8 cellular contexts compared by ENCODE assay signal in the genomic region with DNA sequence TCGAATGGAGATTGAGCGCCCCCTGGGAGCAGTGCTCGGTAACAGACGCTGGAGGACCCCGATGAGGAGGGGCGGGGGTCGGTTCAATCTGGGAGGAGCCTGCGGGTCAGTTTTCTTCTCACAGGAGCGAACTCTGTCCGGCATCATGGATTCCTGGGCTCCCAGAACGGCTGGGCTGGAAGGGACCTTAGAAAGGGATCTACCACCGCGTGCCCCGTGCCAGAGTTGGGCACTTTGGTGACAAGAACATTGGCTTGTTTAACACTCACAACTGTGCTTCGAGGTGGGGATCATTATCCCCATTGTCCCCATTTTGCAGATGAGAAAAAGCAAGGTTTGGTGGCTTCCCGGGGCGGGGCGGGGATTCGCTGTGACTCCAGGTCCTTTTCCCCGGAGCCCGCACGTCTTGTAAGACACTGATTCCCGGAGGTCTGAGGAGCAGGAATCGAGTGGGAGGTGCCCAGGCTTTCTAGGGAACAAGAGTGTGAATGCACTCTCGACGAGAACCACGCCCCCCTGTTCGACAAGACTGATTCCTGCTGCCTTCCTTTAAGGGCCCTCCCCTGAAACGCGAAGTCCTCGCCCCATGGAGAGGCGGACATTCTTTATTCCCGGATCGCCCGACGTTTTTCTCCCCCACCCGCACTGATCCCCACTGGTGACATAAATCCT. TPM values are rescaled to one million over a fixed set of nuclear protein-coding genes. Genes with fewer than 3 reads are reported as not detected.
A peak's percentile ranks its signal among the peaks of the same experiment; 100 is the strongest.
DNase-seq lines count a peak whose midpoint lies in the region; ATAC-seq, FAIRE-seq and TF ChIP-seq lines count a peak whose summit lies in the region.

No MANE protein-coding gene starts in this region.

- FAIRE-seq in A549 (lab: Jason Lieb, UNC), result no peak

- H3K4me1 Mint-ChIP-seq in activated naive CD8-positive, alpha-beta T cell treated with anti-CD3 and anti-CD28 coated beads for 36 hours, result peaks cover 17% of the 10 kb centered on the region
- H3K4me1 Mint-ChIP-seq in osteocyte (ENCODE audit: unreplicated experiment), result peaks cover 12% of the 10 kb centered on the region

- no peaks in the 10 kb centered on the region for H3K9me3 Mint-ChIP-seq in activated naive CD8-positive, alpha-beta T cell treated with anti-CD3 and anti-CD28 coated beads for 36 hours
- no peaks in the 10 kb centered on the region for H3K9me3 Mint-ChIP-seq in osteocyte (ENCODE audit: unreplicated experiment)

- TF ChIP-seq POLR2A in A549 (IDR thresholded peaks at IDR 0.05; ENCODE audit: low read length), result peak; percentile 24; the same call in 1 of the 2 replicates
- peak; percentile 9 for TF ChIP-seq POLR2A in GM18526 (IDR thresholded peaks at IDR 0.05; ENCODE audit: extremely low read depth, insufficient read length)
- no peak for TF ChIP-seq POLR2A in testis (IDR thresholded peaks at IDR 0.05)

- no peaks in the 10 kb centered on the region for H3K36me3 ChIP-seq in testis (ENCODE audit: low read depth, missing control alignments)

- peaks cover 9% of the 10 kb centered on the region; the same call in 1 of the 3 replicates for H3K4me1 ChIP-seq in A549
- peaks cover 6% of the 10 kb centered on the region for H3K4me1 ChIP-seq in testis

- peak overlapping the region; percentile 94 for H3K4me3 Mint-ChIP-seq in activated naive CD8-positive, alpha-beta T cell treated with anti-CD3 and anti-CD28 coated beads for 36 hours
- H3K4me3 Mint-ChIP-seq in osteocyte (ENCODE audit: unreplicated experiment), result peak overlapping the region; percentile 100

- peak; percentile 64 to 75 for TF ChIP-seq RAD21 in A549 (conservative IDR thresholded peaks at IDR 0.05 in 1 of 2, IDR thresholded peaks at IDR 0.05 in 1 of 2)

- H3K4me2 ChIP-seq in A549, result peak overlapping the region; percentile 82

- TF ChIP-seq EP300 in A549 (IDR thresholded peaks at IDR 0.05), result no peak

- DNase-seq in A549 (ENCODE audit: low read depth in 1 of 2, low spot score in 1 of 2), result peak; percentile 82 to 83
- DNase-seq in NCI-H1048 (lab: John Stamatoyannopoulos, UW), result peak; percentile 25
- DNase-seq in activated naive CD8-positive, alpha-beta T cell treated with anti-CD3 and anti-CD28 coated beads for 36 hours, result peak; percentile 87
- DNase-seq in head of caudate nucleus, result peak; percentile 75 to 95 (median 88)
- peak; percentile 97 for DNase-seq in osteocyte (ENCODE audit: extremely low spot score, unreplicated experiment)
- DNase-seq in testis, result peak; percentile 94

- no peaks in the 10 kb centered on the region for H3K27me3 ChIP-seq in testis

- peak; percentile 62; the same call in 2 of the 3 replicates for TF ChIP-seq CTCF in A549 (IDR thresholded peaks at IDR 0.05)
- TF ChIP-seq CTCF in osteocyte (IDR thresholded peaks at IDR 0.05), result peak; percentile 92
- peak; percentile 76 to 94 (median 92) for TF ChIP-seq CTCF in testis (IDR thresholded peaks at IDR 0.05)

- peak overlapping the region; percentile 98 for H3K27ac Mint-ChIP-seq in activated naive CD8-positive, alpha-beta T cell treated with anti-CD3 and anti-CD28 coated beads for 36 hours
- peak overlapping the region; percentile 100 for H3K27ac Mint-ChIP-seq in osteocyte (ENCODE audit: unreplicated experiment)

- POLR2A ChIA-PET in A549 (lab: Yijun Ruan, JAX), result no interaction called here

- H3K4me3 ChIP-seq in A549 (peak overlapping the region; percentile 87), testis (peak overlapping the region; percentile 78 to 87)

- ATAC-seq in A549 (peak; percentile 29 to 32), SK-N-SH treated with all-trans-retinoic acid at 6 μM for 48 hours (peak; percentile 54)

- no peaks in the 10 kb centered on the region for H3K9me3 ChIP-seq in A549
- H3K9me3 ChIP-seq in testis, result no peaks in the 10 kb centered on the region

- intact Hi-C loops in head of caudate nucleus (cut with DNase I), result loop anchor here (2.0 to 10.0 kb wide), 3 partner anchors 27 to 267 kb away; partner anchors contain the start of genes BCL7C, FBRS and PRR14
- intact Hi-C loops in testis (cut with DNase I; ENCODE audit: low total_unique reads), result loop anchor here (5.0 kb wide), 1 partner anchor 75 kb away; no protein-coding TSS in a partner anchor

- peaks cover 4% of the 10 kb centered on the region for H3K36me3 Mint-ChIP-seq in activated naive CD8-positive, alpha-beta T cell treated with anti-CD3 and anti-CD28 coated beads for 36 hours
- H3K36me3 Mint-ChIP-seq in osteocyte (ENCODE audit: unreplicated experiment), result peaks cover 4% of the 10 kb centered on the region

- CTCF ChIA-PET in A549 (lab: Yijun Ruan, JAX), result interaction anchor here (1.0 kb wide), 1 partner anchor 19 kb away, joined by 4 read pairs; no protein-coding TSS in a partner anchor

- H3K27ac ChIP-seq in A549 (peak overlapping the region; percentile 69 to 99), testis (peak overlapping the region; percentile 67 to 90)

- 8% methylated on average over 34 of the region's 37 CpGs for WGBS in A549 (ENCODE audit: missing lambda C conversion rate)
- WGBS in testis, 2 donors, result 0% methylated on average over 29 to 37 of the region's 37 CpGs

- no peaks in the 10 kb centered on the region for H3K27me3 Mint-ChIP-seq in activated naive CD8-positive, alpha-beta T cell treated with anti-CD3 and anti-CD28 coated beads for 36 hours
- no peaks in the 10 kb centered on the region for H3K27me3 Mint-ChIP-seq in osteocyte (ENCODE audit: unreplicated experiment)

TF ChIP-seq in SK-N-SH treated with all-trans-retinoic acid at 6 μM for 48 hours, 23 proteins besides CTCF, POLR2A, EP300 and RAD21:
- no peak for TF ChIP-seq SNAI2 (CRISPR knock-in tag; IDR thresholded peaks at IDR 0.05)
- TF ChIP-seq, protein P1, sequence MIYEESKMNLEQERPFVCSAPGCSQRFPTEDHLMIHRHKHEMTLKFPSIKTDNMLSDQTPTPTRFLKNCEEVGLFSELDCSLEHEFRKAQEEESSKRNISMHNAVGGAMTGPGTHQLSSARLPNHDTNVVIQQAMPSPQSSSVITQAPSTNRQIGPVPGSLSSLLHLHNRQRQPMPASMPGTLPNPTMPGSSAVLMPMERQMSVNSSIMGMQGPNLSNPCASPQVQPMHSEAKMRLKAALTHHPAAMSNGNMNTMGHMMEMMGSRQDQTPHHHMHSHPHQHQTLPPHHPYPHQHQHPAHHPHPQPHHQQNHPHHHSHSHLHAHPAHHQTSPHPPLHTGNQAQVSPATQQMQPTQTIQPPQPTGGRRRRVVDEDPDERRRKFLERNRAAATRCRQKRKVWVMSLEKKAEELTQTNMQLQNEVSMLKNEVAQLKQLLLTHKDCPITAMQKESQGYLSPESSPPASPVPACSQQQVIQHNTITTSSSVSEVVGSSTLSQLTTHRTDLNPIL (CRISPR knock-in tag; IDR thresholded peaks at IDR 0.05; ENCODE audit: low read depth), result peak; percentile 23; the same call in 1 of the 2 replicates

RNA-seq across cellular contexts. Expression of gene FBXL19, which starts 1.5 kb away (rescaled TPM):
- polyA plus RNA-seq in A549 (2011; rRNA removed), result 5.6 and 7.0 TPM in 2 replicates
- 11.4 and 17.1 TPM in 2 replicates for polyA plus RNA-seq in A549 (2012; cell fraction: cytosol; rRNA removed)
- 29.7 and 38.9 TPM in 2 replicates for polyA plus RNA-seq in A549 (2012; cell fraction: nucleus; rRNA removed)
- polyA plus RNA-seq in A549 (2017; fragmentation: RNase III; extraction: RNeasy Plus Mini Kit Qiagen cat#74134 plus additional on column Dnase treatment), result 15.5 to 21.5 TPM (median 18.3 TPM) in 3 replicates
- 6.8 and 9.4 TPM in 2 replicates for polyA minus RNA-seq in A549 (2011; rRNA and poly(A)+ RNA removed)
- 10 to 100 TPM; 24.9 to 27.0 TPM for total RNA-seq in activated naive CD8-positive, alpha-beta T cell treated with anti-CD3 and anti-CD28 coated beads for 36 hours
- 23.1 and 24.3 TPM in 2 replicates for total RNA-seq in osteocyte
- 100 to 1,000 TPM; 142 to 149 TPM for total RNA-seq in testis
- polyA plus RNA-seq in testis (ENCODE audit: insufficient read depth, low read depth, low replicate concordance), result 47.0 TPM

RNA-seq across cellular contexts. Expression of gene CTF1, which starts 25.5 kb away (rescaled TPM):
- polyA plus RNA-seq in A549 (2011; rRNA removed), result 0.13 and 0.44 TPM in 2 replicates
- 0.34 and 0.52 TPM in 2 replicates for polyA plus RNA-seq in A549 (2012; cell fraction: cytosol; rRNA removed)
- 0.23 and 0.54 TPM in 2 replicates for polyA plus RNA-seq in A549 (2012; cell fraction: nucleus; rRNA removed)
- 0.16 to 0.30 TPM (median 0.23 TPM) in 3 replicates for polyA plus RNA-seq in A549 (2017; fragmentation: RNase III; extraction: RNeasy Plus Mini Kit Qiagen cat#74134 plus additional on column Dnase treatment)
- polyA minus RNA-seq in A549 (2011; rRNA and poly(A)+ RNA removed), result 0.17 and 0.63 TPM in 2 replicates
- under 1 TPM; 0.16 to 0.38 TPM for total RNA-seq in activated naive CD8-positive, alpha-beta T cell treated with anti-CD3 and anti-CD28 coated beads for 36 hours
- total RNA-seq in osteocyte, result 5.1 and 6.0 TPM in 2 replicates
- 1 to 10 TPM; 5.9 to 9.0 TPM for total RNA-seq in testis
- 5.6 TPM for polyA plus RNA-seq in testis (ENCODE audit: insufficient read depth, low read depth, low replicate concordance)

RNA-seq across cellular contexts. Expression of gene ORAI3, which starts 27.0 kb away (rescaled TPM):
- 14.1 and 17.3 TPM in 2 replicates for polyA plus RNA-seq in A549 (2011; rRNA removed)
- 5.9 and 10.3 TPM in 2 replicates for polyA plus RNA-seq in A549 (2012; cell fraction: cytosol; rRNA removed)
- 10.8 and 11.6 TPM in 2 replicates for polyA plus RNA-seq in A549 (2012; cell fraction: nucleus; rRNA removed)
- polyA plus RNA-seq in A549 (2017; fragmentation: RNase III; extraction: RNeasy Plus Mini Kit Qiagen cat#74134 plus additional on column Dnase treatment), result 7.1 to 11.8 TPM (median 10.5 TPM) in 3 replicates
- polyA minus RNA-seq in A549 (2011; rRNA and poly(A)+ RNA removed), result 11.0 and 13.8 TPM in 2 replicates
- total RNA-seq in activated naive CD8-positive, alpha-beta T cell treated with anti-CD3 and anti-CD28 coated beads for 36 hours, result 1 to 10 TPM; 5.4 to 5.7 TPM
- 25.2 and 30.0 TPM in 2 replicates for total RNA-seq in osteocyte
- total RNA-seq in testis, result 10 to 100 TPM; 68.6 to 75.0 TPM
- 29.1 TPM for polyA plus RNA-seq in testis (ENCODE audit: insufficient read depth, low read depth, low replicate concordance)

RNA-seq across cellular contexts. Expression of gene BCL7C, which starts 28.0 kb away (rescaled TPM):
- 9.5 and 10.8 TPM in 2 replicates for polyA plus RNA-seq in A549 (2011; rRNA removed)
- 23.9 and 29.3 TPM in 2 replicates for polyA plus RNA-seq in A549 (2012; cell fraction: cytosol; rRNA removed)
- polyA plus RNA-seq in A549 (2012; cell fraction: nucleus; rRNA removed), result 13.5 and 14.3 TPM in 2 replicates
- 12.9 to 13.9 TPM (median 13.6 TPM) in 3 replicates for polyA plus RNA-seq in A549 (2017; fragmentation: RNase III; extraction: RNeasy Plus Mini Kit Qiagen cat#74134 plus additional on column Dnase treatment)
- 2.3 and 3.6 TPM in 2 replicates for polyA minus RNA-seq in A549 (2011; rRNA and poly(A)+ RNA removed)
- total RNA-seq in activated naive CD8-positive, alpha-beta T cell treated with anti-CD3 and anti-CD28 coated beads for 36 hours, result 10 to 100 TPM; 20.8 to 22.0 TPM
- total RNA-seq in osteocyte, result 37.6 and 38.1 TPM in 2 replicates
- total RNA-seq in testis, result 10 to 100 TPM; 49.6 to 57.4 TPM
- polyA plus RNA-seq in testis (ENCODE audit: insufficient read depth, low read depth, low replicate concordance), result 40.2 TPM

RNA-seq across cellular contexts. Expression of gene SETD1A, which starts 35.7 kb away (rescaled TPM):
- polyA plus RNA-seq in A549 (2011; rRNA removed) (2.0 and 3.8 TPM in 2 replicates), A549 (2017; fragmentation: RNase III; extraction: RNeasy Plus Mini Kit Qiagen cat#74134 plus additional on column Dnase treatment) (15.7 to 22.6 TPM (median 21.2 TPM) in 3 replicates), testis (ENCODE audit: insufficient read depth, low read depth, low replicate concordance) (41.4 TPM)
- polyA plus RNA-seq in A549 (2012; cell fraction: cytosol; rRNA removed), result 8.7 and 11.2 TPM in 2 replicates
- polyA plus RNA-seq in A549 (2012; cell fraction: nucleus; rRNA removed), result 30.5 and 31.9 TPM in 2 replicates
- polyA minus RNA-seq in A549 (2011; rRNA and poly(A)+ RNA removed), result 3.9 and 7.0 TPM in 2 replicates
- 10 to 100 TPM; 28.5 to 31.7 TPM for total RNA-seq in activated naive CD8-positive, alpha-beta T cell treated with anti-CD3 and anti-CD28 coated beads for 36 hours
- total RNA-seq in osteocyte (20.1 and 22.6 TPM in 2 replicates), testis (10 to 100 TPM; 45.7 to 45.8 TPM)

Comparison
In these comparisons a context has a peak if more than half of its experiments do, and no peak if none do; other contexts are left out.
1. Peak in every context shown above with its lines: DNase-seq, ATAC-seq, H3K4me3 ChIP-seq and H3K27ac ChIP-seq.
2. DNase-seq: peak in every context shown above with its lines; median percentile 97 in osteocyte; 94 in testis; 88 in head of caudate nucleus; 87 in activated naive CD8-positive, alpha-beta T cell treated with anti-CD3 and anti-CD28 coated beads for 36 hours; 82 in A549; 25 in NCI-H1048.